Comparison of ENCODE assay signal across 8 cellular contexts in genomic region chr19:34220472-34221063, GRCh38. TPM values are rescaled to one million over a fixed set of nuclear protein-coding genes. Genes with fewer than 3 reads are reported as not detected.
A peak's percentile ranks its signal among the peaks of the same experiment; 100 is the strongest.
DNase-seq lines count a peak whose midpoint lies in the region; ATAC-seq lines count a peak whose summit lies in the region.

No MANE protein-coding gene starts in this region.

- peak; percentile 66 for DNase-seq in AG08395 (ENCODE audit: low spot score)
- DNase-seq in H7, result peak; percentile 50
- DNase-seq in NCI-H524 treated with DMSO at 0.1 percent for 48 hours (lab: John Stamatoyannopoulos, UW), result peak; percentile 9
- peak; percentile 63 for DNase-seq in activated CD4-positive, alpha-beta T cell treated with anti-CD3 and anti-CD28 coated beads, Interleukin-2, amount 50 U/mL, for 1 hour
- peak; percentile 48 for DNase-seq in effector CD8-positive, alpha-beta T cell (lab: John Stamatoyannopoulos, UW)
- DNase-seq in midbrain (lab: John Stamatoyannopoulos, UW), result peak; percentile 52
- peak; percentile 86 for DNase-seq in superior temporal gyrus (ENCODE audit: extremely low spot score)

- no peaks in the 10 kb centered on the region for H3K27me3 ChIP-seq in H7 (ENCODE audit: control insufficient read depth, insufficient read depth, low read length)

- H3K36me3 ChIP-seq in H7 (replicated peaks; ENCODE audit: control insufficient read depth, insufficient read depth, low read length), result peaks cover 26% of the 10 kb centered on the region

- ATAC-seq in GM19023 (IDR thresholded peaks at IDR 0.05; ENCODE audit: unreplicated experiment), result no peak

- no peak overlapping the region for H3K4me3 ChIP-seq in H7 (ENCODE audit: insufficient read depth, low read depth, low read length)

RNA-seq across cellular contexts. Expression of gene GARRE1, which starts 33.8 kb away (rescaled TPM):
- total RNA-seq in H7 (2014; rRNA removed; shearing (Covaris generic)), result 13.5 and 17.1 TPM in 2 replicates

RNA-seq across cellular contexts. Expression of gene LSM14A, which starts 48.3 kb away (rescaled TPM):
- total RNA-seq in H7 (2014; rRNA removed; shearing (Covaris generic)), result 133 and 164 TPM in 2 replicates

Comparison
In these comparisons a context has a peak if more than half of its experiments do, and no peak if none do; other contexts are left out.
1. DNase-seq: peak in every context shown above with its lines; median percentile 86 in superior temporal gyrus; 66 in AG08395; 63 in activated CD4-positive, alpha-beta T cell treated with anti-CD3 and anti-CD28 coated beads, Interleukin-2, amount 50 U/mL, for 1 hour; 52 in midbrain; 50 in H7; 48 in effector CD8-positive, alpha-beta T cell; 9 in NCI-H524 treated with DMSO at 0.1 percent for 48 hours.